Comparison of ENCODE assay signal across 1 cellular context in the genomic region with DNA sequence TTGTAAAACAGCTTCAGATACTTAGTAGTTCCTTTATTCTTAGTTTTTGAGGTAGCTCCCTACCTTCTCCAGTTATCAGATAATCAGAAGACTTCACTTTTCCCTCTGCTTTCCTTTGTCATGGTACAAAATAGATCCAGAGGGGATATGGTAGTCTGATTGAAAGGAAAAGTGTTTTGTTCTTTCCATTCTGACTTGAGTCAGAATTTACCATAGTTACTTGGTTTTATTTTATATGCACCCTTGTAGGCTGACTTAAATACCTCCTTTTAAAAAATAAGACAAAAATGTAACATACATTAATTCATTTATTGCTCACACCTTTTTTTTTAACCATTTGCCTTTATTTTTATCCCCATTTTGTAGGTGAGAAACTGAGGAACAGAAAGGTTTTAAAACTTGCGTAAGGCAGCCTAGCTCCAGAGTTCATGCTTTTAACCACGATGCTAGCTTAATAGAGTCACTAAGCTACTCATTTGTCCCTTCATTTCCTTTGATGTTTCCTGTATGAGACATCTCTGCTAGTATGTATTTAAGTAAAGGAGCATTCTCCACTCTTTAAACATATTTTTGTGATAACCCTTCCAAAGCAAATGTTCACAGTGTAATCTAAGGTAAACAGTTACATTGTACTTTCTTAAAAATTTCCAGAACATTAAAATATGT.
TF ChIP-seq lines count a peak whose summit lies in the region.

No MANE protein-coding gene starts in this region.

TF ChIP-seq in GM23338, 12 proteins besides CTCF, POLR2A, EP300 and RAD21 (continued from another document):
- no peak for TF ChIP-seq ZNF462 (CRISPR knock-in tag; IDR thresholded peaks at IDR 0.05)
- TF ChIP-seq POLR2AphosphoS5 (IDR thresholded peaks at IDR 0.05; ENCODE audit: low read depth) = no peak
- no peak for TF ChIP-seq EZH2 (IDR thresholded peaks at IDR 0.05; ENCODE audit: low read depth, unreplicated experiment)
- TF ChIP-seq ZNF114 (CRISPR knock-in tag; IDR thresholded peaks at IDR 0.05) = no peak
- TF ChIP-seq CREB1 (CRISPR knock-in tag; IDR thresholded peaks at IDR 0.05; ENCODE audit: low read depth) = no peak
- TF ChIP-seq, protein P1, sequence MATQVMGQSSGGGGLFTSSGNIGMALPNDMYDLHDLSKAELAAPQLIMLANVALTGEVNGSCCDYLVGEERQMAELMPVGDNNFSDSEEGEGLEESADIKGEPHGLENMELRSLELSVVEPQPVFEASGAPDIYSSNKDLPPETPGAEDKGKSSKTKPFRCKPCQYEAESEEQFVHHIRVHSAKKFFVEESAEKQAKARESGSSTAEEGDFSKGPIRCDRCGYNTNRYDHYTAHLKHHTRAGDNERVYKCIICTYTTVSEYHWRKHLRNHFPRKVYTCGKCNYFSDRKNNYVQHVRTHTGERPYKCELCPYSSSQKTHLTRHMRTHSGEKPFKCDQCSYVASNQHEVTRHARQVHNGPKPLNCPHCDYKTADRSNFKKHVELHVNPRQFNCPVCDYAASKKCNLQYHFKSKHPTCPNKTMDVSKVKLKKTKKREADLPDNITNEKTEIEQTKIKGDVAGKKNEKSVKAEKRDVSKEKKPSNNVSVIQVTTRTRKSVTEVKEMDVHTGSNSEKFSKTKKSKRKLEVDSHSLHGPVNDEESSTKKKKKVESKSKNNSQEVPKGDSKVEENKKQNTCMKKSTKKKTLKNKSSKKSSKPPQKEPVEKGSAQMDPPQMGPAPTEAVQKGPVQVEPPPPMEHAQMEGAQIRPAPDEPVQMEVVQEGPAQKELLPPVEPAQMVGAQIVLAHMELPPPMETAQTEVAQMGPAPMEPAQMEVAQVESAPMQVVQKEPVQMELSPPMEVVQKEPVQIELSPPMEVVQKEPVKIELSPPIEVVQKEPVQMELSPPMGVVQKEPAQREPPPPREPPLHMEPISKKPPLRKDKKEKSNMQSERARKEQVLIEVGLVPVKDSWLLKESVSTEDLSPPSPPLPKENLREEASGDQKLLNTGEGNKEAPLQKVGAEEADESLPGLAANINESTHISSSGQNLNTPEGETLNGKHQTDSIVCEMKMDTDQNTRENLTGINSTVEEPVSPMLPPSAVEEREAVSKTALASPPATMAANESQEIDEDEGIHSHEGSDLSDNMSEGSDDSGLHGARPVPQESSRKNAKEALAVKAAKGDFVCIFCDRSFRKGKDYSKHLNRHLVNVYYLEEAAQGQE (IDR thresholded peaks at IDR 0.05; ENCODE audit: unreplicated experiment) = no peak
